Comparison of ENCODE assay signal across 11 cellular contexts in the genomic region with DNA sequence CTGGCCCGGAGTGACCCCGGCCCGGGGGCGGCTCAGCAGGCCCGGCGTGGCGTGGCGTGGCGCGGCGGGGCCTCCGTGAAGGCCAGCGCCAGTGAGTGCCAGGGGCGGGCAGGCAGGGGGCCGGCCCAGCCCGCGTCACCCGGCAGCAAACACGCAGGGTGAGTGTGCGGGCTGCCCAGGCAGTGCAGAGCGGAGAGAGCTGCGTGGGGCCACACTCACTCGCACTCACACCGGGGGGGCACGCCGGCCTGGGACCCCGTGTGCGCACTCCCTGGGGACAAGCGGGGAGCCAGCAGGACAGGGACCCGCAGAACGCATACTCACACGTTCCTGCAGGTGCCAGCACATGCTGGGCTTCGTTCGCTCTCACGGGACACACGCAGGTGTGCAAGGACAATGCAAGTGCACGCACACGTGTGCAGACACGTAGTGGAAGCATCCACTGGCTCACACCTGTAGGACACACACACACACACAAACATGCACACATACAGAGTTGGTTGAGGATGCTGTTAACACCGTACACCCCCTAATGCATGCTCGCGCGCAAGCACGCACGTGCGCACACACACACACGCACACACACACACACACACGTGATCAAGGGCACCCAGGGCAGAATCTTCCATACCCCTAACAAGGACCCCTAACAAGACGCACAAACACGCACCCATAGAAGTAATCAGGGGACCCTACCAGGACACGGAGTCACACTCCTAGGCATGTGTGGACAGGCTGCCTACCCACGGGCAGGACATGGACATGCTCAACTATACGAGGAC. TPM values are rescaled to one million over a fixed set of nuclear protein-coding genes. Genes with fewer than 3 reads are reported as not detected.
DNase-seq lines count a peak whose midpoint lies in the region; ATAC-seq and TF ChIP-seq lines count a peak whose summit lies in the region.
"Had no signal": no experiment of that assay in that cellular context is flagged by ENCODE, and none has a peak within 500 bp of the region (broad histone marks: within the 10 kb centered on the region; RNA-seq: fewer than 3 reads in every experiment).

No MANE protein-coding gene starts in this region.

- peaks cover 0 to 25% (median 11%) of the 10 kb centered on the region in 9 donors for H3K27me3 ChIP-seq in heart left ventricle
- H3K27me3 ChIP-seq in neural progenitor cell, result peaks cover 29% of the 10 kb centered on the region

- peak; percentile 49 for DNase-seq in activated effector memory CD4-positive, alpha-beta T cell treated with anti-CD3 and anti-CD28 coated beads, Interleukin-2, amount 50 U/mL, for 16 hours
- no peak for DNase-seq in activated effector memory CD4-positive, alpha-beta T cell treated with Interleukin-2 at 50 U/mL for 16 hours
- DNase-seq in heart left ventricle (peak in 1 of 5 donors; percentile 0), neural progenitor cell (ENCODE audit: low spot score) (no peak), DMS 273 (lab: John Stamatoyannopoulos, UW; ENCODE audit: unreplicated experiment) (no peak)
- DNase-seq: NCI-H1048 had no signal

- no peak for TF ChIP-seq CTCF in heart left ventricle (IDR thresholded peaks at IDR 0.05)
- no peak for TF ChIP-seq CTCF in neural progenitor cell (IDR thresholded peaks at IDR 0.05)

- H3K27ac ChIP-seq in heart left ventricle, result no peak overlapping the region
- H3K27ac ChIP-seq in neural progenitor cell, result no peak overlapping the region
- no peak overlapping the region for H3K27ac ChIP-seq in urinary bladder (ENCODE audit: low read depth)

- no peak overlapping the region for H3K9ac ChIP-seq in neural progenitor cell

- TF ChIP-seq POLR2A in heart left ventricle (IDR thresholded peaks at IDR 0.05), result no peak

- 48 to 69% (median 50%) methylated on average over 28 to 53 of the region's 53 CpGs for WGBS in heart left ventricle, 4 donors
- WGBS in urinary bladder, result 51% methylated on average over 53 of the region's 53 CpGs

- H3K36me3 Mint-ChIP-seq in neural progenitor cell, result no peaks in the 10 kb centered on the region

- peak overlapping the region; percentile 7 for H3K4me3 Mint-ChIP-seq in neural progenitor cell
- H3K4me3 Mint-ChIP-seq: T-helper 1 cell treated with Interleukin-12 subunit alpha and Interleukin-12 subunit beta and Interleukin-4 antibody, amounts not matched to agents 30 μg/mL and 1 μg/mL, for 36 hours had no signal

- intact Hi-C loops in heart left ventricle (cut with DNase I), result no loop called here

- H3K36me3 ChIP-seq in heart left ventricle (peaks cover 0 to 6% (median 0%) of the 10 kb centered on the region in 9 donors), neural progenitor cell (no peaks in the 10 kb centered on the region), urinary bladder (ENCODE audit: insufficient read depth) (no peaks in the 10 kb centered on the region)

- peaks cover 0 to 13% (median 2%) of the 10 kb centered on the region in 12 donors for H3K4me1 ChIP-seq in heart left ventricle
- no peaks in the 10 kb centered on the region for H3K4me1 ChIP-seq in neural progenitor cell
- H3K4me1 ChIP-seq in urinary bladder (ENCODE audit: insufficient read depth), result peaks cover 2% of the 10 kb centered on the region

- H3K27ac Mint-ChIP-seq in neural progenitor cell, result no peak overlapping the region
- H3K27ac Mint-ChIP-seq: T-helper 1 cell treated with Interleukin-12 subunit alpha and Interleukin-12 subunit beta and Interleukin-4 antibody, amounts not matched to agents 30 μg/mL and 1 μg/mL, for 36 hours had no signal

- no peaks in the 10 kb centered on the region for H4K20me1 ChIP-seq in neural progenitor cell (ENCODE audit: low read depth)

- peaks cover 4% of the 10 kb centered on the region for H3K4me1 Mint-ChIP-seq in neural progenitor cell

- no peaks in the 10 kb centered on the region for H3F3A ChIP-seq in neural progenitor cell (ENCODE audit: low read depth)

- H3K4me2 ChIP-seq in neural progenitor cell, result no peak overlapping the region

- no peak overlapping the region for H2AFZ ChIP-seq in neural progenitor cell (replicated peaks)

- no peaks in the 10 kb centered on the region for H3K79me2 ChIP-seq in neural progenitor cell (ENCODE audit: low read depth)

- H3K27me3 Mint-ChIP-seq in neural progenitor cell (ENCODE audit: insufficient read depth, low read depth), result peaks cover 13% of the 10 kb centered on the region

- H3K9me3 Mint-ChIP-seq in neural progenitor cell, result peaks cover 4% of the 10 kb centered on the region
- H3K9me3 Mint-ChIP-seq: T-helper 1 cell treated with Interleukin-12 subunit alpha and Interleukin-12 subunit beta and Interleukin-4 antibody, amounts not matched to agents 30 μg/mL and 1 μg/mL, for 36 hours had no signal

- peak in 3 of 4 donors; percentile 24 to 56 (median 40) for ATAC-seq in heart left ventricle
- ATAC-seq in GM18909 (IDR thresholded peaks at IDR 0.05; ENCODE audit: poor library complexity, unreplicated experiment), result no peak
- no peak for ATAC-seq in GM19395 (IDR thresholded peaks at IDR 0.05; ENCODE audit: unreplicated experiment)

- peak overlapping the region in 11 of 12 donors; percentile 4 to 58 (median 50) for H3K4me3 ChIP-seq in heart left ventricle
- peak overlapping the region; percentile 58 for H3K4me3 ChIP-seq in neural progenitor cell
- peak overlapping the region; percentile 39 for H3K4me3 ChIP-seq in urinary bladder (ENCODE audit: low read depth, low read length)

- H3K9me3 ChIP-seq in heart left ventricle, result no peaks in the 10 kb centered on the region
- no peaks in the 10 kb centered on the region for H3K9me3 ChIP-seq in neural progenitor cell (ENCODE audit: low read depth)

RNA-seq across cellular contexts. Expression of a gene that starts 7.7 kb away (rescaled TPM):
- total RNA-seq in heart left ventricle, result 1 to 10 TPM in 1 of 9 donors, under 1 TPM in 6, not detected in 2; 0.05 to 1.6 (median 0.08) TPM
- polyA plus RNA-seq in heart left ventricle, result under 1 TPM; 0.01 to 0.04 TPM
- 0.09 and 0.17 TPM in 2 replicates for total RNA-seq in neural progenitor cell (ENCODE audit: low replicate concordance)
- total RNA-seq in urinary bladder, result 0.85 TPM
- 0.03 TPM for polyA plus RNA-seq in urinary bladder
- total RNA-seq: Daoy had no signal

RNA-seq across cellular contexts. Expression of a gene that starts 11.9 kb away (rescaled TPM):
- total RNA-seq in heart left ventricle, result 1 to 10 TPM; 2.2 to 6.5 (median 4.4) TPM
- 1 to 10 TPM; 3.0 to 5.8 TPM for polyA plus RNA-seq in heart left ventricle
- 25.5 and 29.4 TPM in 2 replicates for total RNA-seq in neural progenitor cell (ENCODE audit: low replicate concordance)
- total RNA-seq in urinary bladder, result 9.1 TPM
- 9.0 TPM for polyA plus RNA-seq in urinary bladder

RNA-seq across cellular contexts. Expression of a gene that starts 45.3 kb away (rescaled TPM):
- 10 to 100 TPM in 5 of 9 donors, 1 to 10 TPM in 4; 4.6 to 14.5 (median 11.1) TPM for total RNA-seq in heart left ventricle
- polyA plus RNA-seq in heart left ventricle, result 1 to 10 TPM; 4.0 to 4.9 TPM
- total RNA-seq in neural progenitor cell (ENCODE audit: low replicate concordance), result 0.19 and 0.34 TPM in 2 replicates
- total RNA-seq in urinary bladder, result 9.2 TPM
- polyA plus RNA-seq in urinary bladder, result 3.9 TPM
- total RNA-seq: Daoy had no signal

Comparison
In these comparisons a context has a peak if more than half of its experiments do, and no peak if none do; other contexts are left out.
1. ATAC-seq: peak in heart left ventricle (3 of 4); none in GM18909 (single experiment) and GM19395 (single experiment).
2. Peak in every context shown above with its lines, with median percentiles within 50 percentile points of each other: H3K4me3 ChIP-seq.